21 cellular contexts compared by ENCODE assay signal in genomic region chr21:36117276-36117675, GRCh38. TPM values are rescaled to one million over a fixed set of nuclear protein-coding genes. Genes with fewer than 3 reads are reported as not detected.
DNase-seq lines count a peak whose midpoint lies in the region; ATAC-seq, FAIRE-seq and TF ChIP-seq lines count a peak whose summit lies in the region.
"Had no signal": no experiment of that assay in that cellular context is flagged by ENCODE, and none has a peak within 500 bp of the region (broad histone marks: within the 10 kb centered on the region; RNA-seq: fewer than 3 reads in every experiment).

No MANE protein-coding gene starts in this region.

- BruUV-seq in HepG2 (replicated peaks; lab: Mats Ljungman, UMichigan) = no TSS peak

- H3K9ac ChIP-seq in HepG2 (ENCODE audit: insufficient read depth, low read depth, low read length) = no peak overlapping the region
- no peak overlapping the region for H3K9ac ChIP-seq in trophoblast cell (ENCODE audit: low read length)

- H3K14ac ChIP-seq in trophoblast cell (ENCODE audit: low read length) = no peak overlapping the region

- H3K9me3 ChIP-seq in HepG2 (ENCODE audit: low read length) (no peaks in the 10 kb centered on the region), right lobe of liver (no peaks in the 10 kb centered on the region), trophoblast cell (ENCODE audit: insufficient read depth, low read depth, low read length) (no peaks in the 10 kb centered on the region), vagina (no peaks in the 10 kb centered on the region), sigmoid colon (no peaks in the 10 kb centered on the region)
- H3K9me3 ChIP-seq: Caco-2 had no signal

- H3K79me2 ChIP-seq in HepG2 (ENCODE audit: insufficient read depth, low read length) (no peaks in the 10 kb centered on the region), trophoblast cell (ENCODE audit: control insufficient read depth, insufficient read depth, low read length, poor library complexity) (no peaks in the 10 kb centered on the region)

- intact Hi-C loops in HepG2 (cut with micrococcal nuclease; ENCODE audit: unreplicated experiment) (no loop called here), right lobe of liver (cut with DNase I) (no loop called here), vagina (cut with DNase I) (no loop called here), sigmoid colon (cut with DNase I) (no loop called here)

- H4K20me1 ChIP-seq in HepG2 (ENCODE audit: insufficient read depth, low read length) = no peaks in the 10 kb centered on the region

- no peak for ATAC-seq in HepG2
- ATAC-seq in right lobe of liver = no peak
- no peak for ATAC-seq in GM18498 (IDR thresholded peaks at IDR 0.05; ENCODE audit: unreplicated experiment)
- ATAC-seq: SK-N-SH treated with all-trans-retinoic acid at 6 μM for 48 hours had no signal

- no peak overlapping the region for H4K91ac ChIP-seq in trophoblast cell (ENCODE audit: low read depth, low read length)

- H2BK5ac ChIP-seq in trophoblast cell (ENCODE audit: low read depth, low read length, poor library complexity) = no peak overlapping the region

- TF ChIP-seq RAD21 in HepG2 (CRISPR knock-in tag; IDR thresholded peaks at IDR 0.05) = no peak

- WGBS in HepG2 (ENCODE audit: low lambda C conversion rate) = 41% methylated on average over 2 of the region's 2 CpGs
- 63% methylated on average over 2 of the region's 2 CpGs for WGBS in right lobe of liver (ENCODE audit: insufficient coverage, low coverage, low lambda C conversion rate, missing lambda C conversion rate)
- WGBS in trophoblast cell (ENCODE audit: extremely low coverage, insufficient coverage, insufficient read length) = no CpG with 5 or more reads among the region's 2 CpGs
- 79 to 84% methylated on average over 2 of the region's 2 CpGs for WGBS in sigmoid colon, 2 donors

- H2AFZ ChIP-seq in HepG2 (ENCODE audit: low read length) (no peak overlapping the region), trophoblast cell (ENCODE audit: insufficient read depth, low read length, poor library complexity) (no peak overlapping the region)

- no peak overlapping the region for H4K8ac ChIP-seq in trophoblast cell (ENCODE audit: low read depth, low read length)

- H3K4me1 ChIP-seq in HepG2 (ENCODE audit: insufficient read depth, low read length) (peaks cover 13% of the 10 kb centered on the region), right lobe of liver (peaks cover 0 to 7% (median 0%) of the 10 kb centered on the region in 4 donors), trophoblast cell (ENCODE audit: control insufficient read depth in 1 of 2, insufficient read depth in 2 of 2, low read length in 2 of 2) (peaks cover 3 to 6% of the 10 kb centered on the region in 2 experiments), vagina (peaks cover 9% of the 10 kb centered on the region), sigmoid colon (peaks cover 0 to 12% (median 6%) of the 10 kb centered on the region in 4 donors)

- no peak overlapping the region for H2AK5ac ChIP-seq in trophoblast cell (ENCODE audit: low read length)

- H2BK120ac ChIP-seq in trophoblast cell (ENCODE audit: insufficient read depth, low read length, poor library complexity) = no peak overlapping the region

- CTCF ChIA-PET in HepG2 (lab: Yijun Ruan, JAX; ENCODE audit: low intra/inter-chr PET ratio, low total read pairs) = no interaction called here

- POLR2A ChIA-PET in HepG2 (lab: Yijun Ruan, JAX) = no interaction called here

- H2BK12ac ChIP-seq in trophoblast cell (ENCODE audit: low read length) = no peak overlapping the region

- no peak overlapping the region for H3K23ac ChIP-seq in trophoblast cell (ENCODE audit: low read length)

- TF ChIP-seq EP300 in HepG2 (IDR thresholded peaks at IDR 0.05; ENCODE audit: low read depth in 2 of 2, low read length in 2 of 2) = no peak
- TF ChIP-seq EP300 in HepG2 (CRISPR knock-in tag; IDR thresholded peaks at IDR 0.05; ENCODE audit: borderline replicate concordance) = no peak
- TF ChIP-seq EP300 in sigmoid colon (IDR thresholded peaks at IDR 0.05) = no peak

- H3K4me3 ChIP-seq in HepG2 (replicated peaks in 1 of 3; ENCODE audit: insufficient read depth in 1 of 3, low read depth in 2 of 3, low read length in 3 of 3) (no peak overlapping the region), right lobe of liver (no peak overlapping the region), bronchial epithelial cell (ENCODE audit: low read depth, low read length) (no peak overlapping the region), trophoblast cell (ENCODE audit: low read depth, low read length) (no peak overlapping the region), vagina (no peak overlapping the region), sigmoid colon (no peak overlapping the region)

- DNase-seq in HepG2 (ENCODE audit: low spot score) (no peak), right lobe of liver (no peak), bronchial epithelial cell (ENCODE audit: low read depth) (peak; percentile 34), trophoblast cell (peak; percentile 84 to 98), vagina (ENCODE audit: extremely low spot score in 2 of 2) (no peak), sigmoid colon (no peak)
- DNase-seq: Caco-2; CD4-positive, alpha-beta T cell; GOT3; IMR-90; Kasumi-1; NCI-H1105; NCI-H1694; NCI-H2081 treated with DMSO at 0.1 percent for 48 hours; NCI-H446 treated with DMSO at 0.1 percent for 48 hours; NCI-H69; SHP77 had no signal

- in situ Hi-C loops in HepG2 (cut with HindIII; ENCODE audit: extremely low pct_ligation_motif_present, low pct_unique_long_range_greater_than_20kb) = no loop called here

- no peak overlapping the region for H3K4me2 ChIP-seq in HepG2 (ENCODE audit: low read depth, low read length)
- H3K4me2 ChIP-seq in trophoblast cell (ENCODE audit: low read length) = no peak overlapping the region

- TF ChIP-seq POLR2A in HepG2 (IDR thresholded peaks at IDR 0.05; ENCODE audit: insufficient read depth in 1 of 2, low read depth in 2 of 2, low read length in 2 of 2) (no peak), right lobe of liver (IDR thresholded peaks at IDR 0.05) (no peak), vagina (IDR thresholded peaks at IDR 0.05) (no peak), sigmoid colon (IDR thresholded peaks at IDR 0.05) (no peak)

- no peaks in the 10 kb centered on the region for H3K36me3 ChIP-seq in HepG2 (replicated peaks in 1 of 2; ENCODE audit: control insufficient read depth in 1 of 2, insufficient read depth in 2 of 2, low read length in 2 of 2)
- H3K36me3 ChIP-seq in right lobe of liver = no peaks in the 10 kb centered on the region
- no peaks in the 10 kb centered on the region for H3K36me3 ChIP-seq in bronchial epithelial cell (ENCODE audit: control insufficient read depth, insufficient read depth, low read length)
- no peaks in the 10 kb centered on the region for H3K36me3 ChIP-seq in trophoblast cell (ENCODE audit: control insufficient read depth in 1 of 2, insufficient read depth in 2 of 2, low read length in 2 of 2)
- H3K36me3 ChIP-seq in vagina = no peaks in the 10 kb centered on the region
- H3K36me3 ChIP-seq in sigmoid colon = no peaks in the 10 kb centered on the region

- FAIRE-seq in HepG2 (lab: Jason Lieb, UNC) (no peak), bronchial epithelial cell (lab: Jason Lieb, UNC) (no peak)
- FAIRE-seq: G401.6 had no signal

- H4K12ac ChIP-seq in trophoblast cell (ENCODE audit: low read depth, low read length) = no peak overlapping the region

- TF ChIP-seq CTCF in HepG2 (CRISPR knock-in tag; IDR thresholded peaks at IDR 0.05) = no peak
- no peak for TF ChIP-seq CTCF in right lobe of liver (IDR thresholded peaks at IDR 0.05)
- no peak for TF ChIP-seq CTCF in bronchial epithelial cell (IDR thresholded peaks at IDR 0.05; ENCODE audit: insufficient read depth, low read length, severe bottlenecking)
- TF ChIP-seq CTCF in vagina (IDR thresholded peaks at IDR 0.05) = no peak
- TF ChIP-seq CTCF in sigmoid colon (IDR thresholded peaks at IDR 0.05) = no peak

- no peaks in the 10 kb centered on the region; a peak in 1 of 5 replicates for H3K27me3 ChIP-seq in HepG2 (ENCODE audit: control insufficient read depth in 1 of 2, insufficient read depth in 2 of 2, low read length in 2 of 2)
- no peaks in the 10 kb centered on the region for H3K27me3 ChIP-seq in right lobe of liver
- H3K27me3 ChIP-seq in bronchial epithelial cell (ENCODE audit: control insufficient read depth, insufficient read depth, low read length) = no peaks in the 10 kb centered on the region
- no peaks in the 10 kb centered on the region for H3K27me3 ChIP-seq in trophoblast cell (ENCODE audit: insufficient read depth, low read length)
- no peaks in the 10 kb centered on the region for H3K27me3 ChIP-seq in vagina
- H3K27me3 ChIP-seq in sigmoid colon = no peaks in the 10 kb centered on the region

- H3K18ac ChIP-seq in trophoblast cell (ENCODE audit: low read length) = no peak overlapping the region

- H3K27ac ChIP-seq in HepG2 (ENCODE audit: extremely low read length, insufficient read depth, low read length) (no peak overlapping the region), right lobe of liver (no peak overlapping the region), trophoblast cell (ENCODE audit: low read depth, low read length) (no peak overlapping the region), vagina (no peak overlapping the region), sigmoid colon (no peak overlapping the region)

- H3K79me1 ChIP-seq in trophoblast cell (ENCODE audit: low read length) = no peaks in the 10 kb centered on the region

- no peak overlapping the region for H3K4ac ChIP-seq in trophoblast cell (ENCODE audit: low read depth, low read length)

RNA-seq across cellular contexts. Expression of gene CBR3, which starts 17.6 kb away (rescaled TPM):
- total RNA-seq in HepG2 (2016; rRNA removed; fragmentation: Illumina TruSeq; extraction: Trizol) (not detected in 2 replicates), right lobe of liver (1 to 10 TPM in 2 of 6 experiments, under 1 TPM in 2, not detected in 2; 0.17 to 1.3 (median 0.74) TPM), bronchial epithelial cell (0.26 and 0.38 TPM in 2 replicates), vagina (45.2 TPM), sigmoid colon (10 to 100 TPM in 3 of 4 donors, 1 to 10 TPM in 1; 3.5 to 17.8 (median 15.5) TPM)
- not detected in 2 replicates for total RNA-seq in HepG2 (2016; cell fraction: cytosol; rRNA removed; fragmentation: Illumina TruSeq; extraction: Trizol; ENCODE audit: low read depth)
- total RNA-seq in HepG2 (2016; cell fraction: insoluble cytoplasmic fraction; rRNA removed; fragmentation: Illumina TruSeq; extraction: Trizol) = not detected in 2 replicates
- not detected in 2 replicates for total RNA-seq in HepG2 (2016; cell fraction: membrane; rRNA removed; fragmentation: Illumina TruSeq; extraction: Trizol)
- total RNA-seq in HepG2 (2016; cell fraction: nucleus; rRNA removed; fragmentation: Illumina TruSeq; extraction: Trizol) = not detected in 2 replicates
- polyA plus RNA-seq in HepG2 (2011; rRNA removed) (not detected in 2 replicates), sigmoid colon (10 to 100 TPM in 1 of 3 donors, 1 to 10 TPM in 2; 2.3 to 10.2 (median 8.9) TPM)
- not detected in 2 replicates for polyA plus RNA-seq in HepG2 (2011; cell fraction: cytosol; rRNA removed)
- polyA plus RNA-seq in HepG2 (2011; cell fraction: nucleus; rRNA removed) = 0.14 TPM in 1 of 2 replicates, not detected in the other
- polyA plus RNA-seq in HepG2 (2012) = not detected in 2 replicates
- polyA plus RNA-seq in HepG2 (2016; cell fraction: cytosol; fragmentation: Illumina TruSeq; extraction: Trizol; ENCODE audit: low read depth) = not detected in 2 replicates
- polyA plus RNA-seq in HepG2 (2016; cell fraction: insoluble cytoplasmic fraction; fragmentation: Illumina TruSeq; extraction: Trizol; ENCODE audit: low read depth) = not detected in 2 replicates
- not detected in 2 replicates for polyA plus RNA-seq in HepG2 (2016; cell fraction: membrane; fragmentation: Illumina TruSeq; extraction: Trizol; ENCODE audit: low read depth)
- polyA plus RNA-seq in HepG2 (2016; cell fraction: nucleus; fragmentation: Illumina TruSeq; extraction: Trizol; ENCODE audit: insufficient read depth, low read depth) = not detected in 2 replicates
- 2.9 TPM in 1 of 2 replicates, not detected in the other for polyA minus RNA-seq in HepG2 (2011; rRNA and poly(A)+ RNA removed; ENCODE audit: low replicate concordance)
- polyA minus RNA-seq in HepG2 (2011; cell fraction: cytosol; rRNA and poly(A)+ RNA removed) = not detected in 2 replicates
- polyA minus RNA-seq in HepG2 (2011; cell fraction: nucleus; rRNA and poly(A)+ RNA removed) = not detected in 2 replicates
- polyA plus RNA-seq in trophoblast cell (2013) = 2.9 and 3.3 TPM in 2 replicates
- total RNA-seq: Caco-2, OCI-LY7 had no signal

RNA-seq across cellular contexts. Expression of gene DOP1B, which starts 39.3 kb away (rescaled TPM):
- total RNA-seq in HepG2 (2016; rRNA removed; fragmentation: Illumina TruSeq; extraction: Trizol) (2.8 and 3.0 TPM in 2 replicates), right lobe of liver (10 to 100 TPM in 5 of 6 experiments, 1 to 10 TPM in 1; 6.6 to 30.1 (median 20.9) TPM), bronchial epithelial cell (3.4 and 5.8 TPM in 2 replicates), vagina (13.5 TPM), sigmoid colon (10 to 100 TPM in 2 of 4 donors, 1 to 10 TPM in 2; 7.4 to 14.7 (median 9.8) TPM)
- 2.6 and 3.3 TPM in 2 replicates for total RNA-seq in HepG2 (2016; cell fraction: cytosol; rRNA removed; fragmentation: Illumina TruSeq; extraction: Trizol; ENCODE audit: low read depth)
- 2.4 and 3.0 TPM in 2 replicates for total RNA-seq in HepG2 (2016; cell fraction: insoluble cytoplasmic fraction; rRNA removed; fragmentation: Illumina TruSeq; extraction: Trizol)
- total RNA-seq in HepG2 (2016; cell fraction: membrane; rRNA removed; fragmentation: Illumina TruSeq; extraction: Trizol) = 1.3 and 1.6 TPM in 2 replicates
- 2.4 and 2.5 TPM in 2 replicates for total RNA-seq in HepG2 (2016; cell fraction: nucleus; rRNA removed; fragmentation: Illumina TruSeq; extraction: Trizol)
- polyA plus RNA-seq in HepG2 (2011; rRNA removed) (2.3 and 3.2 TPM in 2 replicates), sigmoid colon (10 to 100 TPM; 12.5 to 20.7 (median 13.8) TPM)
- polyA plus RNA-seq in HepG2 (2011; cell fraction: cytosol; rRNA removed) = 2.0 and 2.3 TPM in 2 replicates
- polyA plus RNA-seq in HepG2 (2011; cell fraction: nucleus; rRNA removed) = 4.2 and 4.4 TPM in 2 replicates
- 3.9 TPM in 2 replicates for polyA plus RNA-seq in HepG2 (2012)
- 0.11 and 0.18 TPM in 2 replicates for polyA plus RNA-seq in HepG2 (2016; cell fraction: cytosol; fragmentation: Illumina TruSeq; extraction: Trizol; ENCODE audit: low read depth)
- polyA plus RNA-seq in HepG2 (2016; cell fraction: insoluble cytoplasmic fraction; fragmentation: Illumina TruSeq; extraction: Trizol; ENCODE audit: low read depth) = 1.6 TPM in 2 replicates
- polyA plus RNA-seq in HepG2 (2016; cell fraction: membrane; fragmentation: Illumina TruSeq; extraction: Trizol; ENCODE audit: low read depth) = 0.45 and 0.50 TPM in 2 replicates
- 3.0 and 3.5 TPM in 2 replicates for polyA plus RNA-seq in HepG2 (2016; cell fraction: nucleus; fragmentation: Illumina TruSeq; extraction: Trizol; ENCODE audit: insufficient read depth, low read depth)
- polyA minus RNA-seq in HepG2 (2011; rRNA and poly(A)+ RNA removed; ENCODE audit: low replicate concordance) = 1.9 and 6.3 TPM in 2 replicates
- polyA minus RNA-seq in HepG2 (2011; cell fraction: cytosol; rRNA and poly(A)+ RNA removed) = 5.7 and 6.1 TPM in 2 replicates
- polyA minus RNA-seq in HepG2 (2011; cell fraction: nucleus; rRNA and poly(A)+ RNA removed) = 8.0 and 8.5 TPM in 2 replicates
- polyA plus RNA-seq in trophoblast cell (2013) = 26.7 and 27.3 TPM in 2 replicates

RNA-seq across cellular contexts. Expression of gene CBR1, which starts 47.5 kb away (rescaled TPM):
- total RNA-seq in HepG2 (2016; rRNA removed; fragmentation: Illumina TruSeq; extraction: Trizol) (38.7 and 45.6 TPM in 2 replicates), right lobe of liver (100 to 1,000 TPM in 4 of 6 experiments, 10 to 100 TPM in 2; 59.1 to 688 (median 211) TPM), bronchial epithelial cell (60.4 and 111 TPM in 2 replicates), vagina (369 TPM), sigmoid colon (100 to 1,000 TPM; 102 to 264 (median 159) TPM)
- total RNA-seq in HepG2 (2016; cell fraction: cytosol; rRNA removed; fragmentation: Illumina TruSeq; extraction: Trizol; ENCODE audit: low read depth) = 7.9 and 8.1 TPM in 2 replicates
- total RNA-seq in HepG2 (2016; cell fraction: insoluble cytoplasmic fraction; rRNA removed; fragmentation: Illumina TruSeq; extraction: Trizol) = 38.5 and 46.8 TPM in 2 replicates
- 14.5 and 17.4 TPM in 2 replicates for total RNA-seq in HepG2 (2016; cell fraction: membrane; rRNA removed; fragmentation: Illumina TruSeq; extraction: Trizol)
- total RNA-seq in HepG2 (2016; cell fraction: nucleus; rRNA removed; fragmentation: Illumina TruSeq; extraction: Trizol) = 15.4 and 15.7 TPM in 2 replicates
- polyA plus RNA-seq in HepG2 (2011; rRNA removed) (33.7 and 40.2 TPM in 2 replicates), sigmoid colon (100 to 1,000 TPM; 110 to 214 (median 180) TPM)
- polyA plus RNA-seq in HepG2 (2011; cell fraction: cytosol; rRNA removed) = 42.7 and 71.0 TPM in 2 replicates
- polyA plus RNA-seq in HepG2 (2011; cell fraction: nucleus; rRNA removed) = 26.4 and 32.1 TPM in 2 replicates
- 30.4 and 32.9 TPM in 2 replicates for polyA plus RNA-seq in HepG2 (2012)
- polyA plus RNA-seq in HepG2 (2016; cell fraction: cytosol; fragmentation: Illumina TruSeq; extraction: Trizol; ENCODE audit: low read depth) = 7.7 and 9.2 TPM in 2 replicates
- polyA plus RNA-seq in HepG2 (2016; cell fraction: insoluble cytoplasmic fraction; fragmentation: Illumina TruSeq; extraction: Trizol; ENCODE audit: low read depth) = 51.8 and 57.6 TPM in 2 replicates
- 11.5 and 12.6 TPM in 2 replicates for polyA plus RNA-seq in HepG2 (2016; cell fraction: membrane; fragmentation: Illumina TruSeq; extraction: Trizol; ENCODE audit: low read depth)
- polyA plus RNA-seq in HepG2 (2016; cell fraction: nucleus; fragmentation: Illumina TruSeq; extraction: Trizol; ENCODE audit: insufficient read depth, low read depth) = 23.3 and 28.1 TPM in 2 replicates
- 72.8 and 83.4 TPM in 2 replicates for polyA minus RNA-seq in HepG2 (2011; rRNA and poly(A)+ RNA removed; ENCODE audit: low replicate concordance)
- 23.7 and 30.8 TPM in 2 replicates for polyA minus RNA-seq in HepG2 (2011; cell fraction: cytosol; rRNA and poly(A)+ RNA removed)
- polyA minus RNA-seq in HepG2 (2011; cell fraction: nucleus; rRNA and poly(A)+ RNA removed) = 4.5 and 7.2 TPM in 2 replicates
- polyA plus RNA-seq in trophoblast cell (2013) = 5.0 and 5.6 TPM in 2 replicates

RNA-seq across cellular contexts. Expression of gene SETD4, which starts 57.0 kb away (rescaled TPM):
- total RNA-seq in HepG2 (2016; rRNA removed; fragmentation: Illumina TruSeq; extraction: Trizol) (11.9 and 14.4 TPM in 2 replicates), right lobe of liver (10 to 100 TPM in 1 of 6 experiments, 1 to 10 TPM in 5; 5.0 to 10.4 (median 7.3) TPM), bronchial epithelial cell (13.4 and 16.6 TPM in 2 replicates), vagina (28.7 TPM), sigmoid colon (10 to 100 TPM; 14.3 to 19.9 (median 14.8) TPM)
- total RNA-seq in HepG2 (2016; cell fraction: cytosol; rRNA removed; fragmentation: Illumina TruSeq; extraction: Trizol; ENCODE audit: low read depth) = 2.4 and 3.7 TPM in 2 replicates
- total RNA-seq in HepG2 (2016; cell fraction: insoluble cytoplasmic fraction; rRNA removed; fragmentation: Illumina TruSeq; extraction: Trizol) = 12.5 and 15.3 TPM in 2 replicates
- total RNA-seq in HepG2 (2016; cell fraction: membrane; rRNA removed; fragmentation: Illumina TruSeq; extraction: Trizol) = 4.4 and 6.1 TPM in 2 replicates
- total RNA-seq in HepG2 (2016; cell fraction: nucleus; rRNA removed; fragmentation: Illumina TruSeq; extraction: Trizol) = 26.3 and 27.5 TPM in 2 replicates
- polyA plus RNA-seq in HepG2 (2011; rRNA removed) (7.1 and 8.4 TPM in 2 replicates), sigmoid colon (10 to 100 TPM in 1 of 3 donors, 1 to 10 TPM in 2; 4.8 to 11.0 (median 6.2) TPM)
- 4.4 and 5.1 TPM in 2 replicates for polyA plus RNA-seq in HepG2 (2011; cell fraction: cytosol; rRNA removed)
- polyA plus RNA-seq in HepG2 (2011; cell fraction: nucleus; rRNA removed) = 17.7 and 21.1 TPM in 2 replicates
- 6.2 and 8.6 TPM in 2 replicates for polyA plus RNA-seq in HepG2 (2012)
- 1.3 and 1.5 TPM in 2 replicates for polyA plus RNA-seq in HepG2 (2016; cell fraction: cytosol; fragmentation: Illumina TruSeq; extraction: Trizol; ENCODE audit: low read depth)
- 10.0 and 10.5 TPM in 2 replicates for polyA plus RNA-seq in HepG2 (2016; cell fraction: insoluble cytoplasmic fraction; fragmentation: Illumina TruSeq; extraction: Trizol; ENCODE audit: low read depth)
- polyA plus RNA-seq in HepG2 (2016; cell fraction: membrane; fragmentation: Illumina TruSeq; extraction: Trizol; ENCODE audit: low read depth) = 1.8 and 2.8 TPM in 2 replicates
- polyA plus RNA-seq in HepG2 (2016; cell fraction: nucleus; fragmentation: Illumina TruSeq; extraction: Trizol; ENCODE audit: insufficient read depth, low read depth) = 37.4 and 44.2 TPM in 2 replicates
- polyA minus RNA-seq in HepG2 (2011; rRNA and poly(A)+ RNA removed; ENCODE audit: low replicate concordance) = 12.9 and 17.6 TPM in 2 replicates
- polyA minus RNA-seq in HepG2 (2011; cell fraction: cytosol; rRNA and poly(A)+ RNA removed) = 2.7 and 5.1 TPM in 2 replicates
- polyA minus RNA-seq in HepG2 (2011; cell fraction: nucleus; rRNA and poly(A)+ RNA removed) = 24.9 and 25.4 TPM in 2 replicates
- 17.4 and 20.0 TPM in 2 replicates for polyA plus RNA-seq in trophoblast cell (2013)

Comparison
In these comparisons a context has a peak if more than half of its experiments do, and no peak if none do; other contexts are left out.
1. DNase-seq: peak in bronchial epithelial cell (single experiment) and trophoblast cell (2 of 2); none in HepG2 (single experiment), right lobe of liver (0 of 3), vagina (0 of 2) and sigmoid colon (single experiment).